7 cellular contexts compared by ENCODE assay signal in genomic region chr2:148877403-148877740, GRCh38. TPM values are rescaled to one million over a fixed set of nuclear protein-coding genes. Genes with fewer than 3 reads are reported as not detected.
DNase-seq lines count a peak whose midpoint lies in the region; ATAC-seq and TF ChIP-seq lines count a peak whose summit lies in the region.

No MANE protein-coding gene starts in this region.

- H3K27ac Mint-ChIP-seq in activated naive CD8-positive, alpha-beta T cell treated with anti-CD3 and anti-CD28 coated beads, Interleukin-2, amount 10 ng/mL, durations not matched to agents 7 days and 5 days, result no peak overlapping the region
- peak overlapping the region in 6 of 10 donors; percentile 20 to 86 (median 66) for H3K27ac Mint-ChIP-seq in naive thymus-derived CD8-positive, alpha-beta T cell

- TF ChIP-seq CTCF in C4-2B (conservative IDR thresholded peaks at IDR 0.05) (no peak), DOHH2 (IDR thresholded peaks at IDR 0.05; ENCODE audit: low read depth, low read length, poor library complexity, severe bottlenecking) (no peak), smooth muscle cell (IDR thresholded peaks at IDR 0.05; ENCODE audit: borderline replicate concordance, insufficient read depth, poor library complexity, severe bottlenecking) (no peak)

- no peak for ATAC-seq in activated naive CD8-positive, alpha-beta T cell treated with anti-CD3 and anti-CD28 coated beads, Interleukin-2, amount 10 ng/mL, durations not matched to agents 7 days and 5 days (ENCODE audit: low read depth)
- ATAC-seq in naive thymus-derived CD8-positive, alpha-beta T cell, result no peak
- no peak for ATAC-seq in GM21381 (IDR thresholded peaks at IDR 0.05; ENCODE audit: unreplicated experiment)

- H3K4me1 ChIP-seq in DOHH2 (ENCODE audit: control insufficient read depth, low read length) (peaks cover 18% of the 10 kb centered on the region), smooth muscle cell (ENCODE audit: low read depth) (no peaks in the 10 kb centered on the region)

- H3K27me3 ChIP-seq in DOHH2 (ENCODE audit: control insufficient read depth, low read length) (peaks cover 12% of the 10 kb centered on the region), smooth muscle cell (ENCODE audit: low read depth) (peaks cover 27% of the 10 kb centered on the region)

- H3K27me3 Mint-ChIP-seq in activated naive CD8-positive, alpha-beta T cell treated with anti-CD3 and anti-CD28 coated beads, Interleukin-2, amount 10 ng/mL, durations not matched to agents 7 days and 5 days, result peaks cover 12% of the 10 kb centered on the region
- peaks cover under 1 to 27% (median 6%) of the 10 kb centered on the region in 5 donors for H3K27me3 Mint-ChIP-seq in naive thymus-derived CD8-positive, alpha-beta T cell

- no peak overlapping the region for H2AFZ ChIP-seq in smooth muscle cell (ENCODE audit: low read depth)

- H3K9me3 ChIP-seq in DOHH2 (ENCODE audit: control insufficient read depth, insufficient read depth, low read length) (peaks cover 3% of the 10 kb centered on the region; the same call in 1 of the 2 replicates), smooth muscle cell (replicated peaks; ENCODE audit: low read depth) (no peaks in the 10 kb centered on the region)

- H3K9me2 ChIP-seq in DOHH2 (replicated peaks; ENCODE audit: control insufficient read depth, low read length), result no peaks in the 10 kb centered on the region

- no peak overlapping the region for H3K9ac ChIP-seq in smooth muscle cell (ENCODE audit: low read depth)

- DNase-seq in activated naive CD8-positive, alpha-beta T cell treated with anti-CD3 and anti-CD28 coated beads, Interleukin-2, amount 10 ng/mL, durations not matched to agents 7 days and 5 days, result no peak
- no peak for DNase-seq in naive thymus-derived CD8-positive, alpha-beta T cell
- DNase-seq in smooth muscle cell (lab: John Stamatoyannopoulos, UW; ENCODE audit: unreplicated experiment) (no peak), RPMI8226 (no peak)

- H3K4me2 ChIP-seq in DOHH2 (ENCODE audit: low read length), result peak overlapping the region; percentile 92
- no peak overlapping the region for H3K4me2 ChIP-seq in smooth muscle cell

- peak overlapping the region; percentile 87 for H3K4me3 Mint-ChIP-seq in activated naive CD8-positive, alpha-beta T cell treated with anti-CD3 and anti-CD28 coated beads, Interleukin-2, amount 10 ng/mL, durations not matched to agents 7 days and 5 days
- peak overlapping the region; percentile 79 to 92 (median 84) for H3K4me3 Mint-ChIP-seq in naive thymus-derived CD8-positive, alpha-beta T cell

- H3K9me3 Mint-ChIP-seq in activated naive CD8-positive, alpha-beta T cell treated with anti-CD3 and anti-CD28 coated beads, Interleukin-2, amount 10 ng/mL, durations not matched to agents 7 days and 5 days, result peaks cover 6% of the 10 kb centered on the region
- peaks cover 0 to 9% (median 4%) of the 10 kb centered on the region in 9 donors for H3K9me3 Mint-ChIP-seq in naive thymus-derived CD8-positive, alpha-beta T cell

- H3K27ac ChIP-seq in C4-2B (peak overlapping the region; percentile 74), DOHH2 (ENCODE audit: low read depth, low read length) (no peak overlapping the region), smooth muscle cell (ENCODE audit: low read depth) (no peak overlapping the region)

- H3K36me3 ChIP-seq in DOHH2 (ENCODE audit: control insufficient read depth, low read length), result 0 out of 2 replicates have a peak, but pooled peaks cover 6% of the 10 kb centered on the region
- H3K36me3 ChIP-seq in smooth muscle cell (ENCODE audit: low read depth), result no peaks in the 10 kb centered on the region

- peaks cover 6% of the 10 kb centered on the region for H3K36me3 Mint-ChIP-seq in activated naive CD8-positive, alpha-beta T cell treated with anti-CD3 and anti-CD28 coated beads, Interleukin-2, amount 10 ng/mL, durations not matched to agents 7 days and 5 days
- peaks cover 0 to 2% (median 0%) of the 10 kb centered on the region in 3 donors for H3K36me3 Mint-ChIP-seq in naive thymus-derived CD8-positive, alpha-beta T cell

- WGBS in smooth muscle cell (ENCODE audit: low lambda C conversion rate), result 62% methylated on average over 1 of the region's 1 CpG

- H3F3A ChIP-seq in DOHH2 (ENCODE audit: control insufficient read depth, insufficient read depth) (0 out of 2 replicates have a peak, but pooled peaks cover 4% of the 10 kb centered on the region), smooth muscle cell (ENCODE audit: low read depth) (no peaks in the 10 kb centered on the region)

- POLR2A ChIA-PET in activated naive CD8-positive, alpha-beta T cell treated with anti-CD3 and anti-CD28 coated beads, Interleukin-2, amount 10 ng/mL, durations not matched to agents 7 days and 5 days (lab: Charles Lee), result no interaction called here
- POLR2A ChIA-PET in naive thymus-derived CD8-positive, alpha-beta T cell (lab: Charles Lee), result interaction anchor here (0.9 kb wide), 1 partner anchor 231 kb away, joined by 4 read pairs; no protein-coding TSS in a partner anchor

- H3K79me2 ChIP-seq in DOHH2 (ENCODE audit: control insufficient read depth, low read length) (peaks cover 36% of the 10 kb centered on the region), smooth muscle cell (ENCODE audit: low read depth) (no peaks in the 10 kb centered on the region)

- H3K4me3 ChIP-seq in DOHH2 (ENCODE audit: low read length), result no peak overlapping the region
- H3K4me3 ChIP-seq in smooth muscle cell, result no peak overlapping the region

- H3K4me1 Mint-ChIP-seq in activated naive CD8-positive, alpha-beta T cell treated with anti-CD3 and anti-CD28 coated beads, Interleukin-2, amount 10 ng/mL, durations not matched to agents 7 days and 5 days, result peaks cover 7% of the 10 kb centered on the region
- H3K4me1 Mint-ChIP-seq in naive thymus-derived CD8-positive, alpha-beta T cell, result peaks cover 3 to 15% (median 14%) of the 10 kb centered on the region in 4 donors

- H4K20me1 ChIP-seq in DOHH2 (ENCODE audit: control insufficient read depth, insufficient read depth, low read depth, low read length), result 0 out of 2 replicates have a peak, but pooled peaks cover 2% of the 10 kb centered on the region
- no peaks in the 10 kb centered on the region for H4K20me1 ChIP-seq in smooth muscle cell (ENCODE audit: low read depth)

RNA-seq across cellular contexts. Expression of gene KIF5C, which starts 2.3 kb away (rescaled TPM):
- 10 to 100 TPM; 13.3 to 14.2 TPM for total RNA-seq in activated naive CD8-positive, alpha-beta T cell treated with anti-CD3 and anti-CD28 coated beads, Interleukin-2, amount 10 ng/mL, durations not matched to agents 7 days and 5 days
- 1 to 10 TPM; 8.0 to 9.4 TPM for total RNA-seq in naive thymus-derived CD8-positive, alpha-beta T cell
- 1 to 10 TPM in 2 of 3 donors, under 1 TPM in 1; 0.46 to 1.4 (median 1.0) TPM for polyA plus RNA-seq in naive thymus-derived CD8-positive, alpha-beta T cell
- total RNA-seq in smooth muscle cell, result 0.72 and 1.4 TPM in 2 replicates
- polyA plus RNA-seq in smooth muscle cell, result 0.09 and 1.4 TPM in 2 replicates
